Comparison of ENCODE assay signal across 19 cellular contexts in the genomic region with DNA sequence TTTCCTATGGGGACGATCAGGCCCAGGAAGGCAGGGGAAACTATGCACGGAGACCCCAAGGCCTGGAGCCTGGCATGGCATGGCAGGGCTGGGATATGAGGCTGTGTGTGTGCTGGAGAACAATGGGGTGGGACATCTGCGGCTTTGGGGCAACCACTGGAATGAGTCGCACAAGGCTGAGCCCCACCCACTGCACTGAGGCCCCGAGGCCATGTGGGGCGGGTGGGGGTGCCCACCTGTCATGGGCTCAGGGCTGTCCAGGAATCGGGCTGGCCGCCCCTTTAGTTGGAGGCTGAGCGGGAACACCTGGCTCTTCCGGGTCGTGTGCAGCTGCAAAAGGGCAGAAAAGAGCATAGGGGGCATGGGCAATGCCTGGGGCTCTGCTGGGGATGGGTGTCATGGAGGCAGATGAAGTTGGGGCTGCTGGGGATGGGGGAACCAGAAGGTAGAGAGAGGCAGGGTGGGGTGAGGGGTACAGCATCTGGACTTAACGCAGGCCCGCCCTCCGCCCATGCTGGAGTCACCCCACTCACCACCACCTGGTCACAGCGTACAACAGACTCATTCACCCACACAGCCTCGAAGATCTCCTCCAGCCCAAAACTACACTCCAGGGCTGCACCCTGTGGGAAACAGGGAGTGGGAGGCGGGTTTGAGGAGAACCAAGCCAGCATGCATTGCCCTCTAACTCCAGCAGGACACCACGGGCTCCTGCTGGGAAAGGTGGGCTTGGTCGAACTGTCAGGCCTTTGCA. TPM values are rescaled to one million over a fixed set of nuclear protein-coding genes. Genes with fewer than 3 reads are reported as not detected.
DNase-seq lines count a peak whose midpoint lies in the region; ATAC-seq and TF ChIP-seq lines count a peak whose summit lies in the region.
"Had no signal": no experiment of that assay in that cellular context is flagged by ENCODE, and none has a peak within 500 bp of the region (broad histone marks: within the 10 kb centered on the region; RNA-seq: fewer than 3 reads in every experiment).

No MANE protein-coding gene starts in this region.

- WGBS in endodermal cell (ENCODE audit: insufficient coverage in 1 of 2, insufficient read length in 1 of 2), 2 experiments: 93 to 94% methylated on average over 10 to 19 of the region's 19 CpGs

- peaks cover 100% of the 10 kb centered on the region for H3K36me3 ChIP-seq in DND-41 (ENCODE audit: insufficient read depth, low read length)
- H3K36me3 ChIP-seq in MM.1S (replicated peaks; ENCODE audit: insufficient read depth, low read length): no peaks in the 10 kb centered on the region
- H3K36me3 ChIP-seq in endodermal cell (ENCODE audit: control insufficient read depth, insufficient read depth, low read length): no peaks in the 10 kb centered on the region

- ATAC-seq in DND-41 (ENCODE audit: insufficient read depth, low read depth) (no peak), GM19395 (IDR thresholded peaks at IDR 0.05; ENCODE audit: unreplicated experiment) (no peak)
- no peak for ATAC-seq in stimulated activated naive B cell treated with anti-CD40 and anti-IgM and Interleukin-4, amounts not matched to agents 10 μg/mL and 1 μg/mL and 100 μg/mL, for 72 hours (replicated peaks)
- ATAC-seq: left cardiac atrium had no signal

- H3K27me3 ChIP-seq in DND-41 (ENCODE audit: insufficient read depth, low read length, poor library complexity) (no peaks in the 10 kb centered on the region), MM.1S (replicated peaks; ENCODE audit: insufficient read depth, low read length) (no peaks in the 10 kb centered on the region), endodermal cell (ENCODE audit: control insufficient read depth, insufficient read depth, low read length, poor library complexity, severe bottlenecking) (no peaks in the 10 kb centered on the region)

- H3K4me2 ChIP-seq in DND-41 (ENCODE audit: insufficient read depth, low read length) (no peak overlapping the region), MM.1S (ENCODE audit: low read depth, low read length) (no peak overlapping the region)

- 0 out of 2 replicates have a peak, but pooled peaks cover 5% of the 10 kb centered on the region for H3K79me2 ChIP-seq in DND-41 (ENCODE audit: insufficient read depth, low read length)
- H3K79me2 ChIP-seq in MM.1S (ENCODE audit: low read length): no peaks in the 10 kb centered on the region

- TF ChIP-seq CTCF in DND-41 (IDR thresholded peaks at IDR 0.05; ENCODE audit: borderline replicate concordance, extremely low read depth, low read length, poor library complexity, severe bottlenecking): no peak
- no peak for TF ChIP-seq CTCF in MM.1S (IDR thresholded peaks at IDR 0.05; ENCODE audit: low read length)
- peak; percentile 42 for TF ChIP-seq CTCF in endodermal cell (conservative IDR thresholded peaks at IDR 0.05)

- H3K27me3 Mint-ChIP-seq in endodermal cell (ENCODE audit: insufficient read depth): no peaks in the 10 kb centered on the region
- H3K27me3 Mint-ChIP-seq in stimulated activated naive B cell treated with anti-CD40 and anti-IgM and Interleukin-4, amounts not matched to agents 10 μg/mL and 1 μg/mL and 100 μg/mL, for 72 hours: no peaks in the 10 kb centered on the region
- H3K27me3 Mint-ChIP-seq: activated B cell treated with CpG ODN at 0.5 μM for 24 hours had no signal

- H3K9me3 ChIP-seq in DND-41 (ENCODE audit: insufficient read depth, low read length, severe bottlenecking) (no peaks in the 10 kb centered on the region), MM.1S (replicated peaks; ENCODE audit: insufficient read depth, low read length) (no peaks in the 10 kb centered on the region), endodermal cell (ENCODE audit: control insufficient read depth, low read length) (no peaks in the 10 kb centered on the region)

- H3K9ac ChIP-seq in DND-41 (ENCODE audit: low read depth, low read length) (no peak overlapping the region), MM.1S (ENCODE audit: low read length) (no peak overlapping the region), endodermal cell (ENCODE audit: extremely low read depth, low read length, poor library complexity, severe bottlenecking) (no peak overlapping the region)

- peaks cover 51% of the 10 kb centered on the region for H4K20me1 ChIP-seq in DND-41 (ENCODE audit: insufficient read depth, low read length)
- no peaks in the 10 kb centered on the region for H4K20me1 ChIP-seq in MM.1S (ENCODE audit: insufficient read depth, low read length)

- H3K27ac Mint-ChIP-seq in endodermal cell: no peak overlapping the region
- peak overlapping the region; percentile 73 for H3K27ac Mint-ChIP-seq in stimulated activated naive B cell treated with anti-CD40 and anti-IgM and Interleukin-4, amounts not matched to agents 10 μg/mL and 1 μg/mL and 100 μg/mL, for 72 hours

- no peaks in the 10 kb centered on the region for H3K9me2 ChIP-seq in MM.1S (replicated peaks; ENCODE audit: insufficient read depth, low read length)

- H3K9me3 Mint-ChIP-seq in endodermal cell: no peaks in the 10 kb centered on the region
- H3K9me3 Mint-ChIP-seq in stimulated activated naive B cell treated with anti-CD40 and anti-IgM and Interleukin-4, amounts not matched to agents 10 μg/mL and 1 μg/mL and 100 μg/mL, for 72 hours: no peaks in the 10 kb centered on the region
- H3K9me3 Mint-ChIP-seq: activated B cell treated with CpG ODN at 0.5 μM for 24 hours had no signal

- DNase-seq in DND-41 (no peak), MM.1S (no peak), endodermal cell (no peak), NCI-H774 (lab: John Stamatoyannopoulos, UW) (no peak), cortex of kidney (lab: John Stamatoyannopoulos, UW) (no peak)
- DNase-seq in stimulated activated naive B cell treated with anti-CD40 and anti-IgM and Interleukin-4, amounts not matched to agents 10 μg/mL and 1 μg/mL and 100 μg/mL, for 72 hours: no peak
- DNase-seq: activated B cell treated with CpG ODN at 0.5 μM for 24 hours; DMS79 treated with DMSO at 0.1 percent for 48 hours; hippocampal formation; left cardiac atrium; NCI-H2227 treated with DMSO at 0.1 percent for 48 hours; stimulated activated CD4-positive, alpha-beta T cell treated with anti-CD3 and anti-CD28 coated beads, Interleukin-2, amount 100 ng/mL, for 48 hours had no signal

- H3K4me3 ChIP-seq in DND-41 (ENCODE audit: low read depth in 1 of 2, low read length in 2 of 2) (no peak overlapping the region), MM.1S (ENCODE audit: low read length) (no peak overlapping the region), endodermal cell (ENCODE audit: low read length) (no peak overlapping the region)

- H3F3A ChIP-seq in MM.1S (ENCODE audit: insufficient read depth, low read length): peaks cover 9% of the 10 kb centered on the region; the same call in 1 of the 2 replicates

- no peaks in the 10 kb centered on the region for H3K36me3 Mint-ChIP-seq in endodermal cell (ENCODE audit: low read depth)
- H3K36me3 Mint-ChIP-seq in stimulated activated naive B cell treated with anti-CD40 and anti-IgM and Interleukin-4, amounts not matched to agents 10 μg/mL and 1 μg/mL and 100 μg/mL, for 72 hours: no peaks in the 10 kb centered on the region

- H3K27ac ChIP-seq in DND-41 (ENCODE audit: low read length) (peak overlapping the region; percentile 62), MM.1S (ENCODE audit: low read length) (peak overlapping the region; percentile 86; the same call in 1 of the 2 replicates), endodermal cell (ENCODE audit: low read depth, low read length) (no peak overlapping the region)

- H3K4me1 ChIP-seq in DND-41 (ENCODE audit: insufficient read depth, low read length): peaks cover 40% of the 10 kb centered on the region
- H3K4me1 ChIP-seq in MM.1S (ENCODE audit: low read length): peaks cover 23% of the 10 kb centered on the region
- peaks cover 3% of the 10 kb centered on the region for H3K4me1 ChIP-seq in endodermal cell (ENCODE audit: control insufficient read depth, insufficient read depth, low read length)

- no peak overlapping the region for H2AFZ ChIP-seq in DND-41 (ENCODE audit: low read depth, low read length)
- no peak overlapping the region for H2AFZ ChIP-seq in MM.1S (ENCODE audit: low read length)

- peaks cover 15% of the 10 kb centered on the region for H3K4me1 Mint-ChIP-seq in endodermal cell
- peaks cover 55 to 56% of the 10 kb centered on the region in 2 donors for H3K4me1 Mint-ChIP-seq in stimulated activated naive B cell treated with anti-CD40 and anti-IgM and Interleukin-4, amounts not matched to agents 10 μg/mL and 1 μg/mL and 100 μg/mL, for 72 hours

- no peak overlapping the region for H3K4me3 Mint-ChIP-seq in endodermal cell
- no peak overlapping the region for H3K4me3 Mint-ChIP-seq in stimulated activated naive B cell treated with anti-CD40 and anti-IgM and Interleukin-4, amounts not matched to agents 10 μg/mL and 1 μg/mL and 100 μg/mL, for 72 hours
- H3K4me3 Mint-ChIP-seq: activated B cell treated with CpG ODN at 0.5 μM for 24 hours had no signal

RNA-seq across cellular contexts. Expression of a gene that starts 31.1 kb away (rescaled TPM):
- 10 to 100 TPM; 73.1 to 83.2 TPM for total RNA-seq in endodermal cell
- polyA plus RNA-seq in endodermal cell (2013, experiment 1 of 2): 58.8 TPM
- 68.1 TPM for polyA plus RNA-seq in endodermal cell (2013, experiment 2 of 2)

RNA-seq across cellular contexts. Expression of a gene that starts 32.4 kb away (rescaled TPM):
- not detected for total RNA-seq in endodermal cell
- polyA plus RNA-seq in endodermal cell (2013, experiment 1 of 2): not detected
- polyA plus RNA-seq in endodermal cell (2013, experiment 2 of 2): not detected
- total RNA-seq: activated B cell treated with CpG ODN at 0.5 μM for 24 hours; activated CD8-positive, alpha-beta memory T cell treated with anti-CD3 and anti-CD28 coated beads for 36 hours; cardiac septum; left cardiac atrium; osteoblast; T-helper 1 cell treated with Interleukin-12 subunit alpha and Interleukin-12 subunit beta and Interleukin-4 antibody, amounts not matched to agents 30 ng/mL and 1 ng/mL, for 36 hours; temporal lobe had no signal
- polyA plus RNA-seq: BJ had no signal

RNA-seq across cellular contexts. Expression of a gene that starts 47.0 kb away (rescaled TPM):
- total RNA-seq in endodermal cell: under 1 TPM; 0.22 to 0.26 TPM
- not detected for polyA plus RNA-seq in endodermal cell (2013, experiment 1 of 2)
- not detected for polyA plus RNA-seq in endodermal cell (2013, experiment 2 of 2)
- total RNA-seq: activated B cell treated with CpG ODN at 0.5 μM for 24 hours; activated CD8-positive, alpha-beta memory T cell treated with anti-CD3 and anti-CD28 coated beads for 36 hours; cardiac septum; left cardiac atrium; osteoblast; T-helper 1 cell treated with Interleukin-12 subunit alpha and Interleukin-12 subunit beta and Interleukin-4 antibody, amounts not matched to agents 30 ng/mL and 1 ng/mL, for 36 hours; temporal lobe had no signal
- polyA plus RNA-seq: BJ had no signal
